12 cellular contexts compared by ENCODE assay signal in the genomic region with DNA sequence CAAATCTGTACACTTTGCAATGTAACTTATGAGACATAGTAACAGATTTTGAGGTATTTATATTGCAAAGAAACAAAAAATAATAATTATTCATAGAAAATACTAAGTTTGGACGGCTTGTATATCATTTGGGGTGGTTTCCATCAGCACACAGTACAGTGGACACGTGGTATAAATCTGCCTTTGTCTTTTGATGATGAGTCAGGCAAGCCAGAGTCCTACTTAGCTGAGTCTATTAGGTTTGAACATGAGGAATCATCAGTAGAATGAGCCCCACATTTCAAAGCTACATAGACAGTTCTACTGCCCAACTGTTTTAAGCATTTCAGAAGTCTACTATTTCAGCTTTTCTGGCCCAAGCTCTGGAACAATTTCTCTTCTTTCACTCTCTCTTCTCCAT.
DNase-seq lines count a peak whose midpoint lies in the region.
"Had no signal": no experiment of that assay in that cellular context is flagged by ENCODE, and none has a peak within 500 bp of the region (broad histone marks: within the 10 kb centered on the region; RNA-seq: fewer than 3 reads in every experiment).

No MANE protein-coding gene starts in this region.

- DNase-seq in EL, result peak; percentile 19
- peak; percentile 5 for DNase-seq in RKO (ENCODE audit: low spot score)
- DNase-seq in globus pallidus (ENCODE audit: low spot score), result peak; percentile 43
- peak; percentile 65 for DNase-seq in superior temporal gyrus (ENCODE audit: extremely low spot score)
- DNase-seq in NCI-H446 (lab: John Stamatoyannopoulos, UW), result no peak
- no peak for DNase-seq in dedifferentiated amniotic fluid mesenchymal stem cell (ENCODE audit: extremely low spot score)
- no peak for DNase-seq in NCI-H2227 (lab: John Stamatoyannopoulos, UW; ENCODE audit: unreplicated experiment)
- DNase-seq: H9; Karpas-422; NCI-H1105 treated with DMSO at 0.1 percent for 48 hours; NCI-H187; NK-92 treated with Interleukin-12 subunit alpha and Interleukin-12 subunit beta, amount 100 ng/mL, for 24 hours had no signal

Comparison
In these comparisons a context has a peak if more than half of its experiments do, and no peak if none do; other contexts are left out.
1. DNase-seq: peak in EL (single experiment), RKO (single experiment), globus pallidus (single experiment) and superior temporal gyrus (single experiment); none in NCI-H446 (0 of 2), dedifferentiated amniotic fluid mesenchymal stem cell (single experiment) and NCI-H2227 (single experiment).